ENCODE assay signal across 1 cellular context in the genomic region with DNA sequence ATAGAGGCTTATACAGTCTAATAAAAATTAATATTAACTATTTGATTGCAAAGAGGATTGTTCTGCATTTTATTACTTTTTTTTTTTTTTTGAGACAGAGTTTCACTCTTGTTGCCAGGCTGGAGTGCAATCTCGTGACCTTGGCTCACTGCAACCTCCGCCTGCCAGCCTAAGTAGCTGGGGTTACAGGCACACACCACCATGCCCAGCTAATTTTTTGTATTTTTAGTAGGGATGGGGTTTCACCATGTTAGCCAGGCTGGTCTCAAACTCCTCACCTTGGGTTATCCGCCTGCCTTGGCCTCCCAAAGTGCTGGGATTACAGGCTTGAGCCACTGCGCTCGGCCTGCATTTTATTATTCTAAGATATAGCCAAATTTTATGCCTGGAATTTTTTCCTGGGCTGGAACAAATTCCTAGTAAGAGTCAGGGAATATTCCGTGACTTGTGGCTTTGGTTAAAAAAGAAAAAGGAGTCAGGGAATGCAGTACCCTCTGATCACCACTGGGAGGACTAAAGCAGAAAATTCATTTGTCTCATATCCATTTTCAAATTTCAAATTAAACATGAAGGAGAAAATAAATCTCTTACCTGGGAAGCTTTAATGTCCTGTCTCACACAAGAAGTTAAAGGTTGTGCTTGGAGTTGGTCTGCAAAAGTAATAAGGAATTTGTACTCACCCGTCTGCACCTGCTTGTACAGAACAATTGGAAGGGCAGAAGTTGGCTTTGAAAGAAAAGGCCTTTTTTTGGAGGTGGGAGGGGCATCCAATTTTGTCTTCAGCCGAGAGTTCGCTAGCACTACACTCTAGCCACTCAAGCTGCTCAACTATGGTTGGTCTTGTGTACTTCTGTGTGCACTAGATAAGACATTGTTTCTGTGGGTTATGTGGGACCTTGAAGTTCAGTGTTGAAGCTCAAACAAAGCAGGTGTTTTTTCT.
TF ChIP-seq lines count a peak whose summit lies in the region.

No MANE protein-coding gene starts in this region.

TF ChIP-seq in K562, 482 proteins besides CTCF, POLR2A, EP300 and RAD21 (continued from another document):
- TF ChIP-seq, protein P1, sequence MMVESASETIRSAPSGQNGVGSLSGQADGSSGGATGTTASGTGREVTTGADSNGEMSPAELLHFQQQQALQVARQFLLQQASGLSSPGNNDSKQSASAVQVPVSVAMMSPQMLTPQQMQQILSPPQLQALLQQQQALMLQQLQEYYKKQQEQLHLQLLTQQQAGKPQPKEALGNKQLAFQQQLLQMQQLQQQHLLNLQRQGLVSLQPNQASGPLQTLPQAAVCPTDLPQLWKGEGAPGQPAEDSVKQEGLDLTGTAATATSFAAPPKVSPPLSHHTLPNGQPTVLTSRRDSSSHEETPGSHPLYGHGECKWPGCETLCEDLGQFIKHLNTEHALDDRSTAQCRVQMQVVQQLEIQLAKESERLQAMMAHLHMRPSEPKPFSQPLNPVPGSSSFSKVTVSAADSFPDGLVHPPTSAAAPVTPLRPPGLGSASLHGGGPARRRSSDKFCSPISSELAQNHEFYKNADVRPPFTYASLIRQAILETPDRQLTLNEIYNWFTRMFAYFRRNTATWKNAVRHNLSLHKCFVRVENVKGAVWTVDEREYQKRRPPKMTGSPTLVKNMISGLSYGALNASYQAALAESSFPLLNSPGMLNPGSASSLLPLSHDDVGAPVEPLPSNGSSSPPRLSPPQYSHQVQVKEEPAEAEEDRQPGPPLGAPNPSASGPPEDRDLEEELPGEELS (CRISPR knock-in tag; IDR thresholded peaks at IDR 0.05; ENCODE audit: borderline replicate concordance) = no peak
- peak; percentile 66 for TF ChIP-seq SMARCE1 (IDR thresholded peaks at IDR 0.05)
- no peak for TF ChIP-seq NR2C2 (CRISPR knock-in tag; IDR thresholded peaks at IDR 0.05)
- TF ChIP-seq NR2C2 (tag; IDR thresholded peaks at IDR 0.05) = 0 out of 2 replicates have a peak, but pooled peaks have one; percentile 16
- TF ChIP-seq MAZ (CRISPR knock-in tag; conservative IDR thresholded peaks at IDR 0.05 in 1 of 2, IDR thresholded peaks at IDR 0.05 in 1 of 2) = peak in 1 of 2 experiments; percentile 78; a peak in 2 of 4 replicates
- TF ChIP-seq NFIC (IDR thresholded peaks at IDR 0.05) = peak; percentile 30; the same call in 1 of the 2 replicates
- TF ChIP-seq BRD9 (IDR thresholded peaks at IDR 0.05; ENCODE audit: low read depth, partially characterized antibody) = peak; percentile 48
- TF ChIP-seq CC2D1A (IDR thresholded peaks at IDR 0.05) = no peak
- TF ChIP-seq HNRNPL (IDR thresholded peaks at IDR 0.05; ENCODE audit: low read depth, low read length) = no peak
- TF ChIP-seq FOS (IDR thresholded peaks at IDR 0.05; ENCODE audit: extremely low read depth, insufficient read length) = no peak
- TF ChIP-seq TBL1XR1 (IDR thresholded peaks at IDR 0.05; ENCODE audit: low read length in 2 of 2) = peak in 1 of 2 experiments; percentile 72; a peak in 2 of 4 replicates
- TF ChIP-seq TEAD4 (IDR thresholded peaks at IDR 0.05; ENCODE audit: low read length) = peak; percentile 87
- no peak for TF ChIP-seq TEAD4 (CRISPR knock-in tag; IDR thresholded peaks at IDR 0.05; ENCODE audit: borderline replicate concordance)
- TF ChIP-seq ARID1B (IDR thresholded peaks at IDR 0.05) = peak; percentile 92
- TF ChIP-seq C11orf30 (IDR thresholded peaks at IDR 0.05; ENCODE audit: low read depth) = no peak
- no peak for TF ChIP-seq ZBTB17 (CRISPR knock-in tag; IDR thresholded peaks at IDR 0.05)
- peak; percentile 51; the same call in 1 of the 2 replicates for TF ChIP-seq MYBL2 (IDR thresholded peaks at IDR 0.05; ENCODE audit: low read depth)
- TF ChIP-seq MYBL2 (CRISPR knock-in tag; IDR thresholded peaks at IDR 0.05; ENCODE audit: borderline replicate concordance) = no peak
- no peak for TF ChIP-seq HSF4 (CRISPR knock-in tag; IDR thresholded peaks at IDR 0.05; ENCODE audit: borderline replicate concordance)
- TF ChIP-seq, protein P2, sequence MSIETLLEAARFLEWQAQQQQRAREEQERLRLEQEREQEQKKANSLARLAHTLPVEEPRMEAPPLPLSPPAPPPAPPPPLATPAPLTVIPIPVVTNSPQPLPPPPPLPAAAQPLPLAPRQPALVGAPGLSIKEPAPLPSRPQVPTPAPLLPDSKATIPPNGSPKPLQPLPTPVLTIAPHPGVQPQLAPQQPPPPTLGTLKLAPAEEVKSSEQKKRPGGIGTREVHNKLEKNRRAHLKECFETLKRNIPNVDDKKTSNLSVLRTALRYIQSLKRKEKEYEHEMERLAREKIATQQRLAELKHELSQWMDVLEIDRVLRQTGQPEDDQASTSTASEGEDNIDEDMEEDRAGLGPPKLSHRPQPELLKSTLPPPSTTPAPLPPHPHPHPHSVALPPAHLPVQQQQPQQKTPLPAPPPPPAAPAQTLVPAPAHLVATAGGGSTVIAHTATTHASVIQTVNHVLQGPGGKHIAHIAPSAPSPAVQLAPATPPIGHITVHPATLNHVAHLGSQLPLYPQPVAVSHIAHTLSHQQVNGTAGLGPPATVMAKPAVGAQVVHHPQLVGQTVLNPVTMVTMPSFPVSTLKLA (conservative IDR thresholded peaks at IDR 0.05) = 0 out of 4 replicates have a peak, but pooled peaks of 1 of the 2 experiments have one; percentile 48
- TF ChIP-seq, protein P3, sequence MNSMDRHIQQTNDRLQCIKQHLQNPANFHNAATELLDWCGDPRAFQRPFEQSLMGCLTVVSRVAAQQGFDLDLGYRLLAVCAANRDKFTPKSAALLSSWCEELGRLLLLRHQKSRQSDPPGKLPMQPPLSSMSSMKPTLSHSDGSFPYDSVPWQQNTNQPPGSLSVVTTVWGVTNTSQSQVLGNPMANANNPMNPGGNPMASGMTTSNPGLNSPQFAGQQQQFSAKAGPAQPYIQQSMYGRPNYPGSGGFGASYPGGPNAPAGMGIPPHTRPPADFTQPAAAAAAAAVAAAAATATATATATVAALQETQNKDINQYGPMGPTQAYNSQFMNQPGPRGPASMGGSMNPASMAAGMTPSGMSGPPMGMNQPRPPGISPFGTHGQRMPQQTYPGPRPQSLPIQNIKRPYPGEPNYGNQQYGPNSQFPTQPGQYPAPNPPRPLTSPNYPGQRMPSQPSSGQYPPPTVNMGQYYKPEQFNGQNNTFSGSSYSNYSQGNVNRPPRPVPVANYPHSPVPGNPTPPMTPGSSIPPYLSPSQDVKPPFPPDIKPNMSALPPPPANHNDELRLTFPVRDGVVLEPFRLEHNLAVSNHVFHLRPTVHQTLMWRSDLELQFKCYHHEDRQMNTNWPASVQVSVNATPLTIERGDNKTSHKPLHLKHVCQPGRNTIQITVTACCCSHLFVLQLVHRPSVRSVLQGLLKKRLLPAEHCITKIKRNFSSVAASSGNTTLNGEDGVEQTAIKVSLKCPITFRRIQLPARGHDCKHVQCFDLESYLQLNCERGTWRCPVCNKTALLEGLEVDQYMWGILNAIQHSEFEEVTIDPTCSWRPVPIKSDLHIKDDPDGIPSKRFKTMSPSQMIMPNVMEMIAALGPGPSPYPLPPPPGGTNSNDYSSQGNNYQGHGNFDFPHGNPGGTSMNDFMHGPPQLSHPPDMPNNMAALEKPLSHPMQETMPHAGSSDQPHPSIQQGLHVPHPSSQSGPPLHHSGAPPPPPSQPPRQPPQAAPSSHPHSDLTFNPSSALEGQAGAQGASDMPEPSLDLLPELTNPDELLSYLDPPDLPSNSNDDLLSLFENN (IDR thresholded peaks at IDR 0.05; ENCODE audit: low read depth in 2 of 2, low read length in 2 of 2) = 0 out of 4 replicates have a peak, but pooled peaks of 1 of the 2 experiments have one; percentile 50
- TF ChIP-seq TRIM24 (IDR thresholded peaks at IDR 0.05) = peak in 1 of 2 experiments; percentile 51; a peak in 1 of 4 replicates
- 0 out of 2 replicates have a peak, but pooled peaks have one; percentile 67 for TF ChIP-seq POLR2AphosphoS5 (IDR thresholded peaks at IDR 0.05; ENCODE audit: control insufficient read depth, insufficient read depth, low read depth, low read length)
- no peak for TF ChIP-seq SETDB1 (IDR thresholded peaks at IDR 0.05; ENCODE audit: low read length)
- peak; percentile 72 for TF ChIP-seq MTA2 (IDR thresholded peaks at IDR 0.05; ENCODE audit: low read depth)
- TF ChIP-seq, protein P4, sequence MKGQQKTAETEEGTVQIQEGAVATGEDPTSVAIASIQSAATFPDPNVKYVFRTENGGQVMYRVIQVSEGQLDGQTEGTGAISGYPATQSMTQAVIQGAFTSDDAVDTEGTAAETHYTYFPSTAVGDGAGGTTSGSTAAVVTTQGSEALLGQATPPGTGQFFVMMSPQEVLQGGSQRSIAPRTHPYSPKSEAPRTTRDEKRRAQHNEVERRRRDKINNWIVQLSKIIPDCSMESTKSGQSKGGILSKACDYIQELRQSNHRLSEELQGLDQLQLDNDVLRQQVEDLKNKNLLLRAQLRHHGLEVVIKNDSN (CRISPR knock-in tag; IDR thresholded peaks at IDR 0.05) = no peak
- peak; percentile 59; the same call in 1 of the 2 replicates for TF ChIP-seq STAT5A (IDR thresholded peaks at IDR 0.05; ENCODE audit: borderline replicate concordance, low read length)
- no peak for TF ChIP-seq HMG20B (CRISPR knock-in tag; IDR thresholded peaks at IDR 0.05)
- TF ChIP-seq EGR1 (conservative IDR thresholded peaks at IDR 0.05) = no peak
- peak; percentile 27; the same call in 1 of the 2 replicates for TF ChIP-seq ESRRA (IDR thresholded peaks at IDR 0.05; ENCODE audit: borderline replicate concordance, low read depth)
- TF ChIP-seq FOXJ2 (tag; IDR thresholded peaks at IDR 0.05) = peak; percentile 28; the same call in 1 of the 2 replicates
- peak; percentile 51 to 78; a peak in 2 of 4 replicates for TF ChIP-seq ARNT (IDR thresholded peaks at IDR 0.05)
- TF ChIP-seq, protein P5, sequence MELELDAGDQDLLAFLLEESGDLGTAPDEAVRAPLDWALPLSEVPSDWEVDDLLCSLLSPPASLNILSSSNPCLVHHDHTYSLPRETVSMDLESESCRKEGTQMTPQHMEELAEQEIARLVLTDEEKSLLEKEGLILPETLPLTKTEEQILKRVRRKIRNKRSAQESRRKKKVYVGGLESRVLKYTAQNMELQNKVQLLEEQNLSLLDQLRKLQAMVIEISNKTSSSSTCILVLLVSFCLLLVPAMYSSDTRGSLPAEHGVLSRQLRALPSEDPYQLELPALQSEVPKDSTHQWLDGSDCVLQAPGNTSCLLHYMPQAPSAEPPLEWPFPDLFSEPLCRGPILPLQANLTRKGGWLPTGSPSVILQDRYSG (tag; conservative IDR thresholded peaks at IDR 0.05; ENCODE audit: low read depth) = no peak
- peak; percentile 86 for TF ChIP-seq SOX6 (IDR thresholded peaks at IDR 0.05)
- TF ChIP-seq TCF3 (CRISPR knock-in tag; IDR thresholded peaks at IDR 0.05) = peak; percentile 91
- TF ChIP-seq FOXK2 (conservative IDR thresholded peaks at IDR 0.05 in 1 of 2, IDR thresholded peaks at IDR 0.05 in 1 of 2; ENCODE audit: low read depth in 2 of 2) = peak; percentile 82 to 84
- TF ChIP-seq, protein P6, sequence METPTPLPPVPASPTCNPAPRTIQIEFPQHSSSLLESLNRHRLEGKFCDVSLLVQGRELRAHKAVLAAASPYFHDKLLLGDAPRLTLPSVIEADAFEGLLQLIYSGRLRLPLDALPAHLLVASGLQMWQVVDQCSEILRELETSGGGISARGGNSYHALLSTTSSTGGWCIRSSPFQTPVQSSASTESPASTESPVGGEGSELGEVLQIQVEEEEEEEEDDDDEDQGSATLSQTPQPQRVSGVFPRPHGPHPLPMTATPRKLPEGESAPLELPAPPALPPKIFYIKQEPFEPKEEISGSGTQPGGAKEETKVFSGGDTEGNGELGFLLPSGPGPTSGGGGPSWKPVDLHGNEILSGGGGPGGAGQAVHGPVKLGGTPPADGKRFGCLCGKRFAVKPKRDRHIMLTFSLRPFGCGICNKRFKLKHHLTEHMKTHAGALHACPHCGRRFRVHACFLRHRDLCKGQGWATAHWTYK (CRISPR knock-in tag; IDR thresholded peaks at IDR 0.05) = no peak
- no peak for TF ChIP-seq CHD4 (IDR thresholded peaks at IDR 0.05; ENCODE audit: insufficient read depth, insufficient replicate concordance, low read depth, low read length, poor library complexity, severe bottlenecking)
- TF ChIP-seq, protein P7, sequence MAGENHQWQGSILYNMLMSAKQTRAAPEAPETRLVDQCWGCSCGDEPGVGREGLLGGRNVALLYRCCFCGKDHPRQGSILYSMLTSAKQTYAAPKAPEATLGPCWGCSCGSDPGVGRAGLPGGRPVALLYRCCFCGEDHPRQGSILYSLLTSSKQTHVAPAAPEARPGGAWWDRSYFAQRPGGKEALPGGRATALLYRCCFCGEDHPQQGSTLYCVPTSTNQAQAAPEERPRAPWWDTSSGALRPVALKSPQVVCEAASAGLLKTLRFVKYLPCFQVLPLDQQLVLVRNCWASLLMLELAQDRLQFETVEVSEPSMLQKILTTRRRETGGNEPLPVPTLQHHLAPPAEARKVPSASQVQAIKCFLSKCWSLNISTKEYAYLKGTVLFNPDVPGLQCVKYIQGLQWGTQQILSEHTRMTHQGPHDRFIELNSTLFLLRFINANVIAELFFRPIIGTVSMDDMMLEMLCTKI (IDR thresholded peaks at IDR 0.05; ENCODE audit: partially characterized antibody) = no peak
- TF ChIP-seq, protein P8, sequence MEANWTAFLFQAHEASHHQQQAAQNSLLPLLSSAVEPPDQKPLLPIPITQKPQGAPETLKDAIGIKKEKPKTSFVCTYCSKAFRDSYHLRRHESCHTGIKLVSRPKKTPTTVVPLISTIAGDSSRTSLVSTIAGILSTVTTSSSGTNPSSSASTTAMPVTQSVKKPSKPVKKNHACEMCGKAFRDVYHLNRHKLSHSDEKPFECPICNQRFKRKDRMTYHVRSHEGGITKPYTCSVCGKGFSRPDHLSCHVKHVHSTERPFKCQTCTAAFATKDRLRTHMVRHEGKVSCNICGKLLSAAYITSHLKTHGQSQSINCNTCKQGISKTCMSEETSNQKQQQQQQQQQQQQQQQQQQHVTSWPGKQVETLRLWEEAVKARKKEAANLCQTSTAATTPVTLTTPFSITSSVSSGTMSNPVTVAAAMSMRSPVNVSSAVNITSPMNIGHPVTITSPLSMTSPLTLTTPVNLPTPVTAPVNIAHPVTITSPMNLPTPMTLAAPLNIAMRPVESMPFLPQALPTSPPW (CRISPR knock-in tag; IDR thresholded peaks at IDR 0.05) = peak; percentile 39; the same call in 1 of the 2 replicates
- TF ChIP-seq CBX3 (IDR thresholded peaks at IDR 0.05; ENCODE audit: borderline replicate concordance in 1 of 2, low read length in 2 of 2) = 0 out of 3 replicates have a peak, but pooled peaks of 1 of the 2 experiments have one; percentile 53
- TF ChIP-seq, protein P9, sequence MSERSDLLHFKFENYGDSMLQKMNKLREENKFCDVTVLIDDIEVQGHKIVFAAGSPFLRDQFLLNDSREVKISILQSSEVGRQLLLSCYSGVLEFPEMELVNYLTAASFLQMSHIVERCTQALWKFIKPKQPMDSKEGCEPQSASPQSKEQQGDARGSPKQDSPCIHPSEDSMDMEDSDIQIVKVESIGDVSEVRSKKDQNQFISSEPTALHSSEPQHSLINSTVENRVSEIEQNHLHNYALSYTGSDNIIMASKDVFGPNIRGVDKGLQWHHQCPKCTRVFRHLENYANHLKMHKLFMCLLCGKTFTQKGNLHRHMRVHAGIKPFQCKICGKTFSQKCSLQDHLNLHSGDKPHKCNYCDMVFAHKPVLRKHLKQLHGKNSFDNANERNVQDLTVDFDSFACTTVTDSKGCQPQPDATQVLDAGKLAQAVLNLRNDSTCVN (CRISPR knock-in tag; IDR thresholded peaks at IDR 0.05) = no peak
- TF ChIP-seq EP400 (IDR thresholded peaks at IDR 0.05) = no peak
